ENCODE assay signal across 11 cellular contexts in the genomic region with DNA sequence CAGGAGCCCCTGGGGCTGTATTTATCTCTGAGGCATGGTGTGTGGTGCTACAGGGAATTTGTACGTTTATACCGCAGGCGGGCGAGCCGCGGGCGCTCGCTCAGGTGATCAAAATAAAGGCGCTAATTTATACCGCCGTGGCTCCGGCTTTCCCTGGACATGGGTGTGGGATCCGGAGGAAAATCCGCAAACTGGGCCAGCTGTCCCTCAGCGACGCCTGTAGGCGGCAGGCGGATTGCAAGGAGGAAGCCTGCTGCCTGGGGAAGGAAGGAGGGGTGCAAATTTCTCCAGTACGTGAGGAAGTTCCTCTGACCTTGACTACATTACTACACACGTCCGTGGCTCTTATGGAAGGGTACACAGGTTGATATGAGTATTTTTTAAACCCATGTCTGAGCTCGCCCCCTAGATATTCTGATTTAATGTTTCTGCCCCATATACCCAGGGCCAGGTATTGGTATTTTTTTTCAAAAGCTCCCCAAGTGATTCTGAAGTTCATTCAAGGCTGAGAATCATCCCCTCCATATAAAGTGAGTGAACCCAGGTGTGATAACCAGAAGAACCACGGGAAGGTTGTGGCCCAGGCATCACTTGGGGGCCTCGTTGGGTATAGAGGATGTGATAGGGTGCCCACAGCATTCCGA. TPM values are rescaled to one million over a fixed set of nuclear protein-coding genes. Genes with fewer than 3 reads are reported as not detected.
A peak's percentile ranks its signal among the peaks of the same experiment; 100 is the strongest.
DNase-seq lines count a peak whose midpoint lies in the region; ATAC-seq, FAIRE-seq and TF ChIP-seq lines count a peak whose summit lies in the region.
"Had no signal": no experiment of that assay in that cellular context is flagged by ENCODE, and none has a peak within 500 bp of the region (broad histone marks: within the 10 kb centered on the region; RNA-seq: fewer than 3 reads in every experiment).

No MANE protein-coding gene starts in this region.

- H3K4me3 ChIP-seq in cardiac muscle cell (no peak overlapping the region), SJCRH30 (peak overlapping the region; percentile 89), MM.1S (ENCODE audit: low read length) (no peak overlapping the region)

- H3K9me2 ChIP-seq in MM.1S (replicated peaks; ENCODE audit: insufficient read depth, low read length), result no peaks in the 10 kb centered on the region

- H2AFZ ChIP-seq in MM.1S (ENCODE audit: low read length), result no peak overlapping the region
- H2AFZ ChIP-seq: parathyroid adenoma had no signal

- intact Hi-C loops in Right ventricle myocardium inferior (cut with DNase I), result loop anchor here (2.0 kb wide), 1 partner anchor 123 kb away; no protein-coding TSS in a partner anchor

- no peak overlapping the region for H3K9ac ChIP-seq in MM.1S (ENCODE audit: low read length)
- H3K9ac ChIP-seq: parathyroid adenoma had no signal

- TF ChIP-seq POLR2A in GM12891 (IDR thresholded peaks at IDR 0.05; ENCODE audit: low read depth, low read length), result no peak

- no peak overlapping the region for H3K27ac ChIP-seq in cardiac muscle cell
- peak overlapping the region; percentile 92 for H3K27ac ChIP-seq in SJCRH30
- no peak overlapping the region for H3K27ac ChIP-seq in MM.1S (ENCODE audit: low read length)
- H3K27ac ChIP-seq: parathyroid adenoma had no signal

- H4K20me1 ChIP-seq in MM.1S (ENCODE audit: insufficient read depth, low read length), result no peaks in the 10 kb centered on the region

- peak in 1 of 2 donors; percentile 30 for DNase-seq in cardiac muscle cell (ENCODE audit: low read depth in 1 of 2, low spot score in 1 of 2)
- DNase-seq in Right ventricle myocardium inferior (ENCODE audit: missing footprints), result no peak
- DNase-seq in SJCRH30, result peak; percentile 69 to 73
- DNase-seq in hepatic stellate cell (ENCODE audit: low spot score), result peak; percentile 43
- no peak for DNase-seq in stimulated activated CD8-positive, alpha-beta memory T cell treated with anti-CD3 and anti-CD28 coated beads, Interleukin-4, amount 100 ng/mL, for 48 hours
- no peak for DNase-seq in activated CD8-positive, alpha-beta memory T cell treated with anti-CD3 and anti-CD28 coated beads, Interleukin-2, amount 50 U/mL, for 4 hours
- no peak for DNase-seq in MM.1S
- DNase-seq in GM12891 (ENCODE audit: insufficient read length, low spot score), result no peak
- DNase-seq: activated CD8-positive, alpha-beta memory T cell treated with anti-CD3 and anti-CD28 coated beads for 24 hours; NCI-H1105 had no signal

- TF ChIP-seq CTCF in cardiac muscle cell (IDR thresholded peaks at IDR 0.05; ENCODE audit: low read depth, low read length) (peak; percentile 61), MM.1S (IDR thresholded peaks at IDR 0.05; ENCODE audit: low read length) (no peak)

- no peak for ATAC-seq in Right ventricle myocardium inferior

- no peaks in the 10 kb centered on the region for H3K79me2 ChIP-seq in MM.1S (ENCODE audit: low read length)
- H3K79me2 ChIP-seq: parathyroid adenoma had no signal

- H3K9me3 ChIP-seq in cardiac muscle cell (ENCODE audit: low read depth) (no peaks in the 10 kb centered on the region), SJCRH30 (replicated peaks) (no peaks in the 10 kb centered on the region), MM.1S (replicated peaks; ENCODE audit: insufficient read depth, low read length) (no peaks in the 10 kb centered on the region)

- FAIRE-seq in GM12891 (lab: Jason Lieb, UNC), result no peak

- H3K4me2 ChIP-seq in MM.1S (ENCODE audit: low read depth, low read length), result no peak overlapping the region

- H3F3A ChIP-seq in MM.1S (ENCODE audit: insufficient read depth, low read length), result no peaks in the 10 kb centered on the region

- H3K4me1 ChIP-seq in cardiac muscle cell (ENCODE audit: low read depth) (no peaks in the 10 kb centered on the region), SJCRH30 (peaks cover 38% of the 10 kb centered on the region), MM.1S (ENCODE audit: low read length) (no peaks in the 10 kb centered on the region)
- H3K4me1 ChIP-seq: parathyroid adenoma had no signal

- H3K36me3 ChIP-seq in cardiac muscle cell (no peaks in the 10 kb centered on the region), SJCRH30 (peaks cover 60% of the 10 kb centered on the region), MM.1S (replicated peaks; ENCODE audit: insufficient read depth, low read length) (no peaks in the 10 kb centered on the region)

- H3K27me3 ChIP-seq in cardiac muscle cell (peaks cover 100% of the 10 kb centered on the region), SJCRH30 (no peaks in the 10 kb centered on the region), MM.1S (replicated peaks; ENCODE audit: insufficient read depth, low read length) (no peaks in the 10 kb centered on the region; the same call in 1 of the 2 replicates)

TF ChIP-seq in GM12891, 5 proteins besides CTCF, POLR2A, EP300 and RAD21:
- TF ChIP-seq POU2F2 (IDR thresholded peaks at IDR 0.05; ENCODE audit: low read depth, low read length) (no peak), TAF1 (IDR thresholded peaks at IDR 0.05; ENCODE audit: low read depth, low read length) (no peak), POLR2AphosphoS5 (IDR thresholded peaks at IDR 0.05; ENCODE audit: low read depth, low read length) (no peak), PAX5 (IDR thresholded peaks at IDR 0.05; ENCODE audit: insufficient read depth, low read length, severe bottlenecking) (no peak), SPI1 (IDR thresholded peaks at IDR 0.05; ENCODE audit: low read depth, low read length) (no peak)

RNA-seq across cellular contexts. Expression of gene MYOD1, which starts 2.8 kb away (rescaled TPM):
- total RNA-seq in cardiac muscle cell, result not detected in 2 replicates
- not detected in 2 replicates for polyA plus RNA-seq in cardiac muscle cell
- total RNA-seq in Right ventricle myocardium inferior, result 0.27 TPM
- 675 and 679 TPM in 2 replicates for total RNA-seq in SJCRH30 (2014; rRNA removed; shearing (Covaris generic))
- not detected for polyA plus RNA-seq in GM12891 (2012; ENCODE audit: low read depth, missing spikeins)

RNA-seq across cellular contexts. Expression of gene KCNC1, which starts 12.5 kb away (rescaled TPM):
- total RNA-seq in cardiac muscle cell (0.04 TPM in 1 of 2 replicates, not detected in the other), Right ventricle myocardium inferior (not detected)
- polyA plus RNA-seq in cardiac muscle cell, result 0.46 and 0.49 TPM in 2 replicates
- total RNA-seq in SJCRH30 (2014; rRNA removed; shearing (Covaris generic)), result 5.2 and 6.7 TPM in 2 replicates
- 0.06 TPM for polyA plus RNA-seq in GM12891 (2012; ENCODE audit: low read depth, missing spikeins)

Comparison
In these comparisons a context has a peak if more than half of its experiments do, and no peak if none do; other contexts are left out.
1. DNase-seq: peak in SJCRH30 (2 of 2) and hepatic stellate cell (single experiment); none in Right ventricle myocardium inferior (single experiment), stimulated activated CD8-positive, alpha-beta memory T cell treated with anti-CD3 and anti-CD28 coated beads, Interleukin-4, amount 100 ng/mL, for 48 hours (single experiment), activated CD8-positive, alpha-beta memory T cell treated with anti-CD3 and anti-CD28 coated beads, Interleukin-2, amount 50 U/mL, for 4 hours (single experiment), MM.1S (single experiment) and GM12891 (single experiment).
2. RNA of gene MYOD1, which starts 2.8 kb away (total RNA-seq): 675 to 679 TPM in SJCRH30; 0.27 TPM in Right ventricle myocardium inferior (single experiment) and not detected in cardiac muscle cell; every median in the first group is over 100 times any median in the second.